12 cellular contexts compared by ENCODE assay signal in genomic region chr11:71153005-71153395, GRCh38.
A peak's percentile ranks its signal among the peaks of the same experiment; 100 is the strongest.
DNase-seq lines count a peak whose midpoint lies in the region; ATAC-seq and TF ChIP-seq lines count a peak whose summit lies in the region.
"Had no signal": no experiment of that assay in that cellular context is flagged by ENCODE, and none has a peak within 500 bp of the region (broad histone marks: within the 10 kb centered on the region; RNA-seq: fewer than 3 reads in every experiment).

No MANE protein-coding gene starts in this region.

- H3K4me3 ChIP-seq in endocrine pancreas (ENCODE audit: control insufficient read depth, insufficient read depth, low read length), result peak overlapping the region; percentile 45
- no peak overlapping the region for H3K4me3 ChIP-seq in mucosa of descending colon
- no peak overlapping the region for H3K4me3 ChIP-seq in left ventricle myocardium inferior
- no peak overlapping the region for H3K4me3 ChIP-seq in aorta (ENCODE audit: low read length in 2 of 2)
- H3K4me3 ChIP-seq: vagina had no signal

- H3K27me3 Mint-ChIP-seq in activated CD4-positive, alpha-beta T cell treated with anti-CD3 and anti-CD28 coated beads, Interleukin-2, amount 10 ng/mL, durations not matched to agents 7 days and 5 days, result peaks cover 4% of the 10 kb centered on the region
- H3K27me3 Mint-ChIP-seq in activated naive CD8-positive, alpha-beta T cell treated with anti-CD3 and anti-CD28 coated beads for 36 hours, result peaks cover 31% of the 10 kb centered on the region

- H3K27ac Mint-ChIP-seq in activated CD4-positive, alpha-beta T cell treated with anti-CD3 and anti-CD28 coated beads, Interleukin-2, amount 10 ng/mL, durations not matched to agents 7 days and 5 days, result no peak overlapping the region
- no peak overlapping the region for H3K27ac Mint-ChIP-seq in activated naive CD8-positive, alpha-beta T cell treated with anti-CD3 and anti-CD28 coated beads for 36 hours
- H3K27ac Mint-ChIP-seq: B cell had no signal

- H3K27ac ChIP-seq in left ventricle myocardium inferior (replicated peaks), result no peak overlapping the region
- H3K27ac ChIP-seq in aorta (ENCODE audit: low read depth in 1 of 2, low read length in 2 of 2), result no peak overlapping the region
- H3K27ac ChIP-seq: vagina had no signal

- no peaks in the 10 kb centered on the region for H3K36me3 Mint-ChIP-seq in activated CD4-positive, alpha-beta T cell treated with anti-CD3 and anti-CD28 coated beads, Interleukin-2, amount 10 ng/mL, durations not matched to agents 7 days and 5 days (ENCODE audit: low read depth)
- H3K36me3 Mint-ChIP-seq in activated naive CD8-positive, alpha-beta T cell treated with anti-CD3 and anti-CD28 coated beads for 36 hours, result no peaks in the 10 kb centered on the region

- no peaks in the 10 kb centered on the region for H3K27me3 ChIP-seq in endocrine pancreas (ENCODE audit: control insufficient read depth, insufficient read depth, low read length)
- H3K27me3 ChIP-seq in left ventricle myocardium inferior (ENCODE audit: low read depth), result peaks cover 74% of the 10 kb centered on the region
- no peaks in the 10 kb centered on the region for H3K27me3 ChIP-seq in aorta (ENCODE audit: control insufficient read depth in 1 of 2, insufficient read depth in 2 of 2, low read length in 1 of 2)
- H3K27me3 ChIP-seq: vagina had no signal

- no peaks in the 10 kb centered on the region for H3K4me1 ChIP-seq in endocrine pancreas (ENCODE audit: control insufficient read depth, insufficient read depth, low read length)
- H3K4me1 ChIP-seq in mucosa of descending colon (ENCODE audit: low read depth), result no peaks in the 10 kb centered on the region
- no peaks in the 10 kb centered on the region for H3K4me1 ChIP-seq in left ventricle myocardium inferior
- H3K4me1 ChIP-seq in aorta (ENCODE audit: control insufficient read depth in 1 of 2, insufficient read depth in 2 of 2, low read length in 2 of 2), result no peaks in the 10 kb centered on the region

- intact Hi-C loops in mucosa of descending colon (cut with DNase I, micrococcal nuclease) (no loop called here), left ventricle myocardium inferior (cut with micrococcal nuclease) (no loop called here), aorta (cut with DNase I) (no loop called here)

- POLR2A ChIA-PET in activated CD4-positive, alpha-beta T cell treated with anti-CD3 and anti-CD28 coated beads, Interleukin-2, amount 10 ng/mL, durations not matched to agents 7 days and 5 days (lab: Charles Lee), result no interaction called here

- ATAC-seq in mucosa of descending colon, result peak; percentile 61
- no peak for ATAC-seq in aorta (ENCODE audit: low FRiP score)

- WGBS in aorta, 2 donors, result 1 to 2% methylated on average over 15 of the region's 15 CpGs

- no peak for TF ChIP-seq CTCF in mucosa of descending colon (IDR thresholded peaks at IDR 0.05)
- TF ChIP-seq CTCF in left ventricle myocardium inferior (IDR thresholded peaks at IDR 0.05; ENCODE audit: borderline replicate concordance), result no peak

- peaks cover 2% of the 10 kb centered on the region for H3K9me3 Mint-ChIP-seq in activated CD4-positive, alpha-beta T cell treated with anti-CD3 and anti-CD28 coated beads, Interleukin-2, amount 10 ng/mL, durations not matched to agents 7 days and 5 days
- H3K9me3 Mint-ChIP-seq in activated naive CD8-positive, alpha-beta T cell treated with anti-CD3 and anti-CD28 coated beads for 36 hours, result no peaks in the 10 kb centered on the region

- H3K9ac ChIP-seq in endocrine pancreas (ENCODE audit: control insufficient read depth, insufficient read depth, low read length), result no peak overlapping the region

- H3K36me3 ChIP-seq in endocrine pancreas (ENCODE audit: control insufficient read depth, insufficient read depth, low read length) (no peaks in the 10 kb centered on the region), mucosa of descending colon (ENCODE audit: low read depth) (no peaks in the 10 kb centered on the region), left ventricle myocardium inferior (no peaks in the 10 kb centered on the region), aorta (ENCODE audit: control insufficient read depth in 1 of 2, insufficient read depth in 2 of 2, low read length in 1 of 2) (no peaks in the 10 kb centered on the region)
- H3K36me3 ChIP-seq: vagina had no signal

- H3K4me3 Mint-ChIP-seq in activated CD4-positive, alpha-beta T cell treated with anti-CD3 and anti-CD28 coated beads, Interleukin-2, amount 10 ng/mL, durations not matched to agents 7 days and 5 days, result no peak overlapping the region
- no peak overlapping the region for H3K4me3 Mint-ChIP-seq in activated naive CD8-positive, alpha-beta T cell treated with anti-CD3 and anti-CD28 coated beads for 36 hours
- H3K4me3 Mint-ChIP-seq: B cell had no signal

- no peaks in the 10 kb centered on the region for H3K4me1 Mint-ChIP-seq in activated CD4-positive, alpha-beta T cell treated with anti-CD3 and anti-CD28 coated beads, Interleukin-2, amount 10 ng/mL, durations not matched to agents 7 days and 5 days
- H3K4me1 Mint-ChIP-seq in activated naive CD8-positive, alpha-beta T cell treated with anti-CD3 and anti-CD28 coated beads for 36 hours, result no peaks in the 10 kb centered on the region
- H3K4me1 Mint-ChIP-seq: B cell had no signal

- CTCF ChIA-PET in activated CD4-positive, alpha-beta T cell treated with anti-CD3 and anti-CD28 coated beads, Interleukin-2, amount 10 ng/mL, durations not matched to agents 7 days and 5 days (lab: Charles Lee), result no interaction called here

- peak; percentile 46 for DNase-seq in AG08395 (ENCODE audit: low spot score)
- DNase-seq in M059J (ENCODE audit: low read depth), result peak; percentile 70
- DNase-seq in mucosa of descending colon, result peak in 1 of 3 donors; percentile 11
- DNase-seq in activated CD4-positive, alpha-beta T cell treated with anti-CD3 and anti-CD28 coated beads, Interleukin-2, amount 10 ng/mL, durations not matched to agents 7 days and 5 days, result no peak
- no peak for DNase-seq in activated naive CD8-positive, alpha-beta T cell treated with anti-CD3 and anti-CD28 coated beads for 36 hours
- DNase-seq in left ventricle myocardium inferior, result no peak
- no peak for DNase-seq in aorta
- DNase-seq: NCI-H526 treated with DMSO at 0.1 percent for 48 hours; stimulated activated CD4-positive, alpha-beta T cell treated with anti-CD3 and anti-CD28 coated beads, Interleukin-2, amount 100 ng/mL, for 48 hours had no signal

- H3K9me3 ChIP-seq in endocrine pancreas (ENCODE audit: control insufficient read depth, low read length), result no peaks in the 10 kb centered on the region
- no peaks in the 10 kb centered on the region for H3K9me3 ChIP-seq in mucosa of descending colon
- H3K9me3 ChIP-seq in left ventricle myocardium inferior (replicated peaks), result peaks cover 4% of the 10 kb centered on the region
- no peaks in the 10 kb centered on the region for H3K9me3 ChIP-seq in aorta (ENCODE audit: control insufficient read depth, low read length)
- H3K9me3 ChIP-seq: vagina had no signal

Comparison
In these comparisons a context has a peak if more than half of its experiments do, and no peak if none do; other contexts are left out.
1. DNase-seq: peak in AG08395 (single experiment) and M059J (single experiment); none in activated CD4-positive, alpha-beta T cell treated with anti-CD3 and anti-CD28 coated beads, Interleukin-2, amount 10 ng/mL, durations not matched to agents 7 days and 5 days (single experiment), activated naive CD8-positive, alpha-beta T cell treated with anti-CD3 and anti-CD28 coated beads for 36 hours (single experiment), left ventricle myocardium inferior (single experiment) and aorta (0 of 2).